Comparison of ENCODE assay signal across 8 cellular contexts in the genomic region with DNA sequence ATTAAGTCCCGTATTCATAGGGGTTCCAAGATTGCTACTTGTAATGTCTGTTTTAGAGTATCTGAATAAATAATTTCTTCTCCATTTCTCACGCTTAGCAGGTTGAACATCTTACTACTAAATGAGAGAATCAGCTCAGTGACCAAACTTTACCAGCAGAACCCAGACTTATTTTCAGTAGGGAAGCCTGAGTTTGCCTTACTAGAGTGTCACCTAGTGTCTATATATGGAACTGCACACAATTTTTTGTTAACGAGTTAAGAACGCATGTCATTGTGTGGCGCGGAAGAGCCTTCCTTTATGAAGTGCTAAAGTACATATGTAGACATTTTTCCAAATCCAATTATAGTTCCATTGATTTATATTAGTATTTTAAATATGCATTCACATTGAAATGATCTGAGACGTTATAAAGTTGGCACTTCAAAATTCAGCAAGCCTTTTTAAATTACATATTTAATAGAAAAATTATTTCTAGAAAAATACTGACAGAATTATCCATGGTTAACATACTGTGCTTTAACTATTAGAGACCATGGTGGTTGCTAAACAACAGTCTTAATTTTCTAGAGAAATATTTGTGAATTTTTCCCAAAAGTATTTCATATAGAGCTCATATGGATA.
DNase-seq lines count a peak whose midpoint lies in the region; ATAC-seq lines count a peak whose summit lies in the region.

No MANE protein-coding gene starts in this region.

- peak; percentile 60 for DNase-seq in DMS53 treated with DMSO at 0.1 percent for 48 hours (lab: John Stamatoyannopoulos, UW; ENCODE audit: unreplicated experiment)
- peak; percentile 32 for DNase-seq in NCI-H226
- DNase-seq in activated CD4-positive, alpha-beta T cell treated with anti-CD3 and anti-CD28 coated beads, Interleukin-2, amount 10 ng/mL, durations not matched to agents 24 days and 14 days: peak; percentile 73
- DNase-seq in glomerular visceral epithelial cell (ENCODE audit: extremely low spot score): peak; percentile 62
- no peak for DNase-seq in sciatic nerve (ENCODE audit: low spot score)
- DNase-seq in activated gamma-delta T cell treated with Interleukin-2 at 50 U/mL for 16 hours: no peak

- H3K9me3 Mint-ChIP-seq in activated CD4-positive, alpha-beta T cell treated with anti-CD3 and anti-CD28 coated beads, Interleukin-2, amount 10 ng/mL, durations not matched to agents 24 days and 14 days: no peaks in the 10 kb centered on the region

- H3K27me3 Mint-ChIP-seq in activated CD4-positive, alpha-beta T cell treated with anti-CD3 and anti-CD28 coated beads, Interleukin-2, amount 10 ng/mL, durations not matched to agents 24 days and 14 days: peaks cover 19% of the 10 kb centered on the region

- H3K4me3 Mint-ChIP-seq in activated CD4-positive, alpha-beta T cell treated with anti-CD3 and anti-CD28 coated beads, Interleukin-2, amount 10 ng/mL, durations not matched to agents 24 days and 14 days: no peak overlapping the region

- H3K4me1 Mint-ChIP-seq in activated CD4-positive, alpha-beta T cell treated with anti-CD3 and anti-CD28 coated beads, Interleukin-2, amount 10 ng/mL, durations not matched to agents 24 days and 14 days: no peaks in the 10 kb centered on the region

- intact Hi-C loops in activated CD4-positive, alpha-beta T cell treated with anti-CD3 and anti-CD28 coated beads, Interleukin-2, amount 10 ng/mL, durations not matched to agents 24 days and 14 days (cut with micrococcal nuclease): loop anchor here (1.0 kb wide), 1 partner anchor 36 kb away; no protein-coding TSS in a partner anchor
- intact Hi-C loops in sciatic nerve (cut with DNase I): no loop called here

- no peak overlapping the region for H3K27ac Mint-ChIP-seq in activated CD4-positive, alpha-beta T cell treated with anti-CD3 and anti-CD28 coated beads, Interleukin-2, amount 10 ng/mL, durations not matched to agents 24 days and 14 days

- no peaks in the 10 kb centered on the region for H3K36me3 Mint-ChIP-seq in activated CD4-positive, alpha-beta T cell treated with anti-CD3 and anti-CD28 coated beads, Interleukin-2, amount 10 ng/mL, durations not matched to agents 24 days and 14 days (ENCODE audit: low read depth)

- ATAC-seq in GM19395 (IDR thresholded peaks at IDR 0.05; ENCODE audit: unreplicated experiment) (peak; percentile 90), HG03439 (IDR thresholded peaks at IDR 0.05; ENCODE audit: unreplicated experiment) (peak; percentile 81), sciatic nerve (peak; percentile 51)

Comparison
In these comparisons a context has a peak if more than half of its experiments do, and no peak if none do; other contexts are left out.
1. DNase-seq: peak in DMS53 treated with DMSO at 0.1 percent for 48 hours (single experiment), NCI-H226 (single experiment), activated CD4-positive, alpha-beta T cell treated with anti-CD3 and anti-CD28 coated beads, Interleukin-2, amount 10 ng/mL, durations not matched to agents 24 days and 14 days (single experiment) and glomerular visceral epithelial cell (single experiment); none in sciatic nerve (single experiment) and activated gamma-delta T cell treated with Interleukin-2 at 50 U/mL for 16 hours (single experiment).
2. Peak in every context shown above with its lines, with median percentiles within 50 percentile points of each other: ATAC-seq.